ENCODE assay signal across 21 cellular contexts in the genomic region with DNA sequence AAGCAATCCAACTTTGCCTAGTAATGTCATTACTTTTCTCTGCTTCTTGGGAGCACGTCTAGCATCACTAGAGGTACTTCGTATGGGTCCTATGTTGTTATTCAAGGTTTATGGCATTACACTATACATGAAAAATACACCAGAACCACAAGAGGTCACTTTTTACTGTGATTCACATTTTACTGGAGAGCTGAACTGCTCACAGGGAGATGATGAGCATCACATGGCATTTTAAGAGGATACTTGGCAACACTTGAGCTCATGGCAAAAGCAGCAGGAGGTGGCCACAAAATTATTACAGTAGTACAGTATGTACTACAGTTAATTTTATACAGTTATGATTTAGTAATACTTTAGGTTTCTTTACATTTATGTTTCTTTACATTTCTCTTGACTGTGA.
DNase-seq lines count a peak whose midpoint lies in the region; ATAC-seq and TF ChIP-seq lines count a peak whose summit lies in the region.
"Had no signal": no experiment of that assay in that cellular context is flagged by ENCODE, and none has a peak within 500 bp of the region (broad histone marks: within the 10 kb centered on the region; RNA-seq: fewer than 3 reads in every experiment).

No MANE protein-coding gene starts in this region.

- no peaks in the 10 kb centered on the region for H3K36me3 Mint-ChIP-seq in activated naive CD4-positive, alpha-beta T cell treated with anti-CD3 and anti-CD28 coated beads, Interleukin-2, amount 10 ng/mL, durations not matched to agents 7 days and 5 days
- H3K36me3 Mint-ChIP-seq: CD8-positive, alpha-beta T cell; naive thymus-derived CD4-positive, alpha-beta T cell had no signal

- no peak overlapping the region for H3K27ac ChIP-seq in A673 (ENCODE audit: low read depth, low read length, poor library complexity, severe bottlenecking)
- H3K27ac ChIP-seq: adrenal gland, cardiac muscle cell, esophagus muscularis mucosa, heart left ventricle, uterus had no signal

- TF ChIP-seq CTCF in A673 (conservative IDR thresholded peaks at IDR 0.05; ENCODE audit: low read depth, low read length) = no peak

- no peaks in the 10 kb centered on the region for H3K9me3 Mint-ChIP-seq in activated naive CD4-positive, alpha-beta T cell treated with anti-CD3 and anti-CD28 coated beads, Interleukin-2, amount 10 ng/mL, durations not matched to agents 7 days and 5 days
- H3K9me3 Mint-ChIP-seq: activated T-helper 2 cell treated with anti-CD3 and anti-CD28 coated beads, Interferon-gamma antibody, Interleukin-2, Interleukin-4, amounts not matched to agents 10 μg/mL and 5 μg/mL and 100 μg/mL, durations not matched to agents 14 hours and 24 hours and 36 hours; CD8-positive, alpha-beta T cell had no signal

- no peaks in the 10 kb centered on the region for H3K36me3 ChIP-seq in A673 (ENCODE audit: insufficient read depth, low read length, poor library complexity, severe bottlenecking)
- H3K36me3 ChIP-seq: adrenal gland, cardiac muscle cell, esophagus muscularis mucosa, heart left ventricle, uterus had no signal

- DNase-seq in A673 (ENCODE audit: low spot score) (peak; percentile 10), EH (ENCODE audit: low read depth) (peak; percentile 3), NCI-H128 (lab: John Stamatoyannopoulos, UW; ENCODE audit: unreplicated experiment) (peak; percentile 4), RKO (ENCODE audit: low spot score) (peak; percentile 48), NCI-H1048 (lab: John Stamatoyannopoulos, UW) (no peak), HuH-7 (ENCODE audit: low spot score) (no peak)
- no peak for DNase-seq in activated naive CD4-positive, alpha-beta T cell treated with anti-CD3 and anti-CD28 coated beads, Interleukin-2, amount 10 ng/mL, durations not matched to agents 7 days and 5 days
- DNase-seq: activated CD4-positive, alpha-beta T cell treated with anti-CD3 and anti-CD28 coated beads for 1 hour; adrenal gland; CD8-positive, alpha-beta T cell; heart left ventricle; naive thymus-derived CD4-positive, alpha-beta T cell; NCI-H146; stimulated activated CD4-positive, alpha-beta T cell treated with anti-CD3 and anti-CD28 coated beads, Interleukin-4, amount 100 ng/mL, for 1 hour; uterus had no signal

- BruUV-seq in A673 (replicated peaks; lab: Mats Ljungman, UMichigan) = no TSS peak

- H3K4me3 Mint-ChIP-seq in activated naive CD4-positive, alpha-beta T cell treated with anti-CD3 and anti-CD28 coated beads, Interleukin-2, amount 10 ng/mL, durations not matched to agents 7 days and 5 days = no peak overlapping the region
- H3K4me3 Mint-ChIP-seq: CD8-positive, alpha-beta T cell; naive thymus-derived CD4-positive, alpha-beta T cell had no signal

- POLR2A ChIA-PET in A673 (lab: Charles Lee; ENCODE audit: low non-redundant PET) = no interaction called here

- H3K9me3 ChIP-seq in A673 (ENCODE audit: low read depth, low read length, poor library complexity, severe bottlenecking) = no peaks in the 10 kb centered on the region
- H3K9me3 ChIP-seq: adrenal gland, esophagus muscularis mucosa, uterus had no signal

- H3K4me1 ChIP-seq in A673 (ENCODE audit: insufficient read depth, low read length, poor library complexity, severe bottlenecking) = no peaks in the 10 kb centered on the region
- H3K4me1 ChIP-seq: adrenal gland, esophagus muscularis mucosa, heart left ventricle, uterus had no signal

- peaks cover 4% of the 10 kb centered on the region for H3K27me3 Mint-ChIP-seq in activated naive CD4-positive, alpha-beta T cell treated with anti-CD3 and anti-CD28 coated beads, Interleukin-2, amount 10 ng/mL, durations not matched to agents 7 days and 5 days

- no peak overlapping the region for H3K27ac Mint-ChIP-seq in activated naive CD4-positive, alpha-beta T cell treated with anti-CD3 and anti-CD28 coated beads, Interleukin-2, amount 10 ng/mL, durations not matched to agents 7 days and 5 days
- H3K27ac Mint-ChIP-seq: activated T-helper 2 cell treated with anti-CD3 and anti-CD28 coated beads, Interferon-gamma antibody, Interleukin-2, Interleukin-4, amounts not matched to agents 10 μg/mL and 5 μg/mL and 100 μg/mL, durations not matched to agents 14 hours and 24 hours and 36 hours; CD8-positive, alpha-beta T cell; naive thymus-derived CD4-positive, alpha-beta T cell had no signal

- H3K27me3 ChIP-seq in A673 (replicated peaks; ENCODE audit: insufficient read depth, low read depth, low read length, poor library complexity) = no peaks in the 10 kb centered on the region
- H3K27me3 ChIP-seq: adrenal gland, cardiac muscle cell, esophagus muscularis mucosa, heart left ventricle, uterus had no signal

- CTCF ChIA-PET in A673 (lab: Charles Lee) = no interaction called here
- CTCF ChIA-PET in activated naive CD4-positive, alpha-beta T cell treated with anti-CD3 and anti-CD28 coated beads, Interleukin-2, amount 10 ng/mL, durations not matched to agents 7 days and 5 days (lab: Charles Lee) = interaction anchor here (0.6 kb wide), 1 partner anchor 647 kb away, joined by 3 read pairs; no protein-coding TSS in a partner anchor

- no peaks in the 10 kb centered on the region for H3K4me1 Mint-ChIP-seq in activated naive CD4-positive, alpha-beta T cell treated with anti-CD3 and anti-CD28 coated beads, Interleukin-2, amount 10 ng/mL, durations not matched to agents 7 days and 5 days
- H3K4me1 Mint-ChIP-seq: naive thymus-derived CD4-positive, alpha-beta T cell had no signal

- intact Hi-C loops in A673 (cut with micrococcal nuclease; ENCODE audit: unreplicated experiment) = no loop called here

- H3K4me3 ChIP-seq in A673 (ENCODE audit: low read depth, low read length, poor library complexity, severe bottlenecking) = no peak overlapping the region
- H3K4me3 ChIP-seq: adrenal gland, cardiac muscle cell, esophagus muscularis mucosa, GM12878, heart left ventricle, uterus had no signal

- ATAC-seq in HG02884 (IDR thresholded peaks at IDR 0.05; ENCODE audit: unreplicated experiment) = no peak
- ATAC-seq: CD8-positive, alpha-beta T cell; GM12878; heart left ventricle; naive thymus-derived CD4-positive, alpha-beta T cell; Right ventricle myocardium inferior had no signal

Comparison
In these comparisons a context has a peak if more than half of its experiments do, and no peak if none do; other contexts are left out.
1. DNase-seq: peak in A673 (single experiment), EH (single experiment), NCI-H128 (single experiment) and RKO (single experiment); none in NCI-H1048 (single experiment), activated naive CD4-positive, alpha-beta T cell treated with anti-CD3 and anti-CD28 coated beads, Interleukin-2, amount 10 ng/mL, durations not matched to agents 7 days and 5 days (single experiment) and HuH-7 (single experiment).